15 cellular contexts compared by ENCODE assay signal in the genomic region with DNA sequence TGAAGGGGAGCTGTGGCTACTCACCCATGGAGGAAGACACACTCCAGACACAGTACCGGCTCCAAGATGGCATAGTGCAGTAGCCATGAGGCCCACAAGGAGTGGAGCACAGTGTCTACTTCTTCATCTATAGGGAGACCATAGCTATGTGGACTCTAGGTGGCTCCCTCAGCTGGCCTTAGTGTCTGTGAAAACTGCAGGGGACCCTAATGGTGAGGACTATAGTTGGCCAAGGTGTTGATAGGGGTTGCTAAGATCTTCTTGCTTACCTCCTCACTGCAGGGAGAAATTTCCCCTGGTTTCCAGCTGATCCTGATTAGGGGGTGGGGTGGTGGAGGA.
"Had no signal": no experiment of that assay in that cellular context is flagged by ENCODE, and none has a peak within 500 bp of the region (broad histone marks: within the 10 kb centered on the region; RNA-seq: fewer than 3 reads in every experiment).

No MANE protein-coding gene starts in this region.

- H3K4me1 ChIP-seq: pancreas, testis had no signal

- H3K4me3 ChIP-seq: hepatocyte, pancreas, testis had no signal

- H3K27me3 ChIP-seq: brain microvascular endothelial cell, hepatocyte, pancreas, testis had no signal

- H3K4me2 ChIP-seq: hepatocyte had no signal

- H3K27me3 Mint-ChIP-seq: dendritic cell treated with granulocyte-macrophage colony-stimulating factor and Interleukin-4, amounts not matched to agents 40 ng/mL and 50 ng/mL, for 4 days; effector memory CD8-positive, alpha-beta T cell; stimulated activated naive CD8-positive, alpha-beta T cell treated with anti-CD3 and anti-CD28 coated beads, Interleukin-15, amount 100 ng/mL, for 72 hours had no signal

- H3K9me3 ChIP-seq: pancreas, testis had no signal

- H3K4me3 Mint-ChIP-seq: dendritic cell treated with granulocyte-macrophage colony-stimulating factor and Interleukin-4, amounts not matched to agents 40 ng/mL and 50 ng/mL, for 4 days; effector memory CD8-positive, alpha-beta T cell; stimulated activated naive CD8-positive, alpha-beta T cell treated with anti-CD3 and anti-CD28 coated beads, Interleukin-15, amount 100 ng/mL, for 72 hours had no signal

- H3K27ac ChIP-seq: brain microvascular endothelial cell, hepatocyte, pancreas, testis, VCaP had no signal

- DNase-seq: activated CD4-positive, alpha-beta T cell treated with anti-CD3 and anti-CD28 coated beads for 4 hours; activated naive CD4-positive, alpha-beta T cell treated with anti-CD3 and anti-CD28 coated beads, Interleukin-2, amount 50 U/mL, for 16 hours; amygdala; brain microvascular endothelial cell; cerebellar nuclear complex; effector memory CD8-positive, alpha-beta T cell; kidney glomerular epithelial cell; pancreas; stimulated activated CD4-positive, alpha-beta T cell treated with anti-CD3 and anti-CD28 coated beads, Interleukin-2, amount 100 ng/mL, for 48 hours; stimulated activated CD8-positive, alpha-beta memory T cell treated with anti-CD3 and anti-CD28 coated beads, Interleukin-4, amount 100 ng/mL, for 48 hours; stimulated activated naive CD8-positive, alpha-beta T cell treated with anti-CD3 and anti-CD28 coated beads, Interleukin-15, amount 100 ng/mL, for 72 hours; testis had no signal

- ATAC-seq: effector memory CD8-positive, alpha-beta T cell; pancreas had no signal

- H2AFZ ChIP-seq: hepatocyte had no signal

- H3K27ac Mint-ChIP-seq: dendritic cell treated with granulocyte-macrophage colony-stimulating factor and Interleukin-4, amounts not matched to agents 40 ng/mL and 50 ng/mL, for 4 days had no signal

- H3K36me3 ChIP-seq: brain microvascular endothelial cell, pancreas had no signal

- H3K9me3 Mint-ChIP-seq: effector memory CD8-positive, alpha-beta T cell had no signal
